Comparison of ENCODE assay signal across 1 cellular context in the genomic region with DNA sequence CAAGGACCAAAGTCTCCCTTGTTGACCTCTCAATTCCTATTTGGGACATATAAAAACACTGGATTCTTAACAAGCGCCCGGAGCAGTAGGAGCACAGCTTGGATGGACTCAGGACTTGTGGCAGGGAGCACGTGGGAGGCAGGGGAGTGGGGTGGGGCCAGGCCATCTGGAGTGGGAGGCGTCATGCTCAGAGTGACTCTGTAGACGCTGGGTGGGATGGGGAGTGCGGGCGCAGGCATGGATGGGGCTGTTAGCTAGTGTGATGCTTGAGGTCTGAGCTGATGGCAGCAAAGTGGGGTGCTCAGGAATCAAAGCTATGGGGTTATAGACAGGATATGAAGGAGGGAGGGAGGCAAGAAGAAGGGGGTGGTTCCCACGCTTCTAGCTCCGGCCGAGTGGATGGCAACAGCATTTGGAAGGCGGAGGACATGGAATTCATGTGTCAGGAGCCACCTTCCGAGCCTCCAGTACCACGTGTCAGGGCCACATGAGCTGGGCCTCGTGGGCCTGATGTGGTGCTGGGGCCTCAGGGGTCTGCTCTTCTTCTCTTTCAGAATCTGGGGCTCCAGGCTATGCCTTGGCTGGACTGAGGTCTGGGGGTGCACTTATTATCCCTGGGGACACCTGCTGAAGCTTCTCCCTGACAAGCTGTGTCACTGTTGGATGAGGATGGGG.
TF ChIP-seq lines count a peak whose summit lies in the region.

No MANE protein-coding gene starts in this region.

TF ChIP-seq in HepG2, 621 proteins besides CTCF, POLR2A, EP300 and RAD21:
- TF ChIP-seq ZNF263 (CRISPR knock-in tag; IDR thresholded peaks at IDR 0.05) = peak; percentile 72
- TF ChIP-seq NFKBIZ (CRISPR knock-in tag; IDR thresholded peaks at IDR 0.05) = no peak
TF ChIP-seq in HepG2: peak in this region for 1.
